Comparison of ENCODE assay signal across 8 cellular contexts in genomic region chr5:174723979-174724483, GRCh38. TPM values are rescaled to one million over a fixed set of nuclear protein-coding genes. Genes with fewer than 3 reads are reported as not detected.
DNase-seq lines count a peak whose midpoint lies in the region; ATAC-seq and TF ChIP-seq lines count a peak whose summit lies in the region.

No MANE protein-coding gene starts in this region.

- H3K9me3 Mint-ChIP-seq in activated naive CD4-positive, alpha-beta T cell treated with anti-CD3 and anti-CD28 coated beads, Interleukin-2, amount 10 ng/mL, durations not matched to agents 7 days and 5 days: peaks cover 3% of the 10 kb centered on the region
- no peaks in the 10 kb centered on the region for H3K9me3 Mint-ChIP-seq in activated naive CD4-positive, alpha-beta T cell treated with anti-CD3 and anti-CD28 coated beads, Interleukin-2, amount 50 U/mL, for 72 hours

- no peaks in the 10 kb centered on the region for H3K36me3 ChIP-seq in breast epithelium
- no peaks in the 10 kb centered on the region for H3K36me3 ChIP-seq in upper lobe of right lung

- no peak for ATAC-seq in activated naive CD4-positive, alpha-beta T cell treated with anti-CD3 and anti-CD28 coated beads, Interleukin-2, amount 50 U/mL, for 72 hours
- no peak for ATAC-seq in upper lobe of right lung
- no peak for ATAC-seq in GM18873 (IDR thresholded peaks at IDR 0.05; ENCODE audit: low FRiP score, unreplicated experiment)

- no peak overlapping the region for H3K27ac Mint-ChIP-seq in activated naive CD4-positive, alpha-beta T cell treated with anti-CD3 and anti-CD28 coated beads, Interleukin-2, amount 10 ng/mL, durations not matched to agents 7 days and 5 days
- peak overlapping the region in 1 of 2 donors; percentile 1 for H3K27ac Mint-ChIP-seq in activated naive CD4-positive, alpha-beta T cell treated with anti-CD3 and anti-CD28 coated beads, Interleukin-2, amount 50 U/mL, for 72 hours

- peaks cover 0 to 38% of the 10 kb centered on the region in 2 donors for H3K27me3 ChIP-seq in breast epithelium
- H3K27me3 ChIP-seq in upper lobe of right lung: peaks cover 89% of the 10 kb centered on the region

- intact Hi-C loops in breast epithelium (cut with DNase I; ENCODE audit: low total_unique reads): no loop called here
- intact Hi-C loops in upper lobe of right lung (cut with DNase I): no loop called here

- DNase-seq in activated naive CD4-positive, alpha-beta T cell treated with anti-CD3 and anti-CD28 coated beads, Interleukin-2, amount 10 ng/mL, durations not matched to agents 7 days and 5 days: no peak
- DNase-seq in activated naive CD4-positive, alpha-beta T cell treated with anti-CD3 and anti-CD28 coated beads, Interleukin-2, amount 50 U/mL, for 72 hours (ENCODE audit: low spot score in 2 of 2): no peak
- DNase-seq in breast epithelium (ENCODE audit: low spot score in 2 of 2): no peak
- peak; percentile 45 for DNase-seq in medulla oblongata (ENCODE audit: extremely low spot score)
- DNase-seq in upper lobe of right lung: no peak
- DNase-seq in NCI-H526 treated with DMSO at 0.1 percent for 48 hours (lab: John Stamatoyannopoulos, UW): no peak
- DNase-seq in germinal center (ENCODE audit: low spot score): no peak

- H3K4me1 Mint-ChIP-seq in activated naive CD4-positive, alpha-beta T cell treated with anti-CD3 and anti-CD28 coated beads, Interleukin-2, amount 10 ng/mL, durations not matched to agents 7 days and 5 days: peaks cover 6% of the 10 kb centered on the region

- H3K27me3 Mint-ChIP-seq in activated naive CD4-positive, alpha-beta T cell treated with anti-CD3 and anti-CD28 coated beads, Interleukin-2, amount 10 ng/mL, durations not matched to agents 7 days and 5 days: peaks cover 94% of the 10 kb centered on the region

- TF ChIP-seq POLR2A in breast epithelium (IDR thresholded peaks at IDR 0.05): no peak

- peak overlapping the region; percentile 46 to 56 for H3K27ac ChIP-seq in breast epithelium
- H3K27ac ChIP-seq in upper lobe of right lung: no peak overlapping the region

- H3K9me3 ChIP-seq in breast epithelium: no peaks in the 10 kb centered on the region
- no peaks in the 10 kb centered on the region for H3K9me3 ChIP-seq in upper lobe of right lung

- H3K4me3 ChIP-seq in breast epithelium (peak overlapping the region; percentile 65 to 89 (median 76)), upper lobe of right lung (peak overlapping the region; percentile 59)

- peak overlapping the region; percentile 50 for H3K4me3 Mint-ChIP-seq in activated naive CD4-positive, alpha-beta T cell treated with anti-CD3 and anti-CD28 coated beads, Interleukin-2, amount 10 ng/mL, durations not matched to agents 7 days and 5 days

- CTCF ChIA-PET in activated naive CD4-positive, alpha-beta T cell treated with anti-CD3 and anti-CD28 coated beads, Interleukin-2, amount 10 ng/mL, durations not matched to agents 7 days and 5 days (lab: Charles Lee): no interaction called here

- TF ChIP-seq CTCF in breast epithelium (IDR thresholded peaks at IDR 0.05) (no peak), upper lobe of right lung (IDR thresholded peaks at IDR 0.05) (no peak)

- peaks cover 5% of the 10 kb centered on the region for H3K36me3 Mint-ChIP-seq in activated naive CD4-positive, alpha-beta T cell treated with anti-CD3 and anti-CD28 coated beads, Interleukin-2, amount 10 ng/mL, durations not matched to agents 7 days and 5 days
- H3K36me3 Mint-ChIP-seq in activated naive CD4-positive, alpha-beta T cell treated with anti-CD3 and anti-CD28 coated beads, Interleukin-2, amount 50 U/mL, for 72 hours: peaks cover 5 to 32% of the 10 kb centered on the region in 2 donors

- H3K4me1 ChIP-seq in breast epithelium (no peaks in the 10 kb centered on the region), upper lobe of right lung (peaks cover 13% of the 10 kb centered on the region)

RNA-seq across cellular contexts. Expression of gene MSX2, which starts 0.4 kb away (rescaled TPM):
- total RNA-seq in activated naive CD4-positive, alpha-beta T cell treated with anti-CD3 and anti-CD28 coated beads, Interleukin-2, amount 50 U/mL, for 72 hours: not detected
- total RNA-seq in breast epithelium (10 to 100 TPM in 2 of 3 donors, 1 to 10 TPM in 1; 1.6 to 12.7 (median 11.5) TPM), upper lobe of right lung (0.52 TPM)
